Comparison of ENCODE assay signal across 1 cellular context in the genomic region with DNA sequence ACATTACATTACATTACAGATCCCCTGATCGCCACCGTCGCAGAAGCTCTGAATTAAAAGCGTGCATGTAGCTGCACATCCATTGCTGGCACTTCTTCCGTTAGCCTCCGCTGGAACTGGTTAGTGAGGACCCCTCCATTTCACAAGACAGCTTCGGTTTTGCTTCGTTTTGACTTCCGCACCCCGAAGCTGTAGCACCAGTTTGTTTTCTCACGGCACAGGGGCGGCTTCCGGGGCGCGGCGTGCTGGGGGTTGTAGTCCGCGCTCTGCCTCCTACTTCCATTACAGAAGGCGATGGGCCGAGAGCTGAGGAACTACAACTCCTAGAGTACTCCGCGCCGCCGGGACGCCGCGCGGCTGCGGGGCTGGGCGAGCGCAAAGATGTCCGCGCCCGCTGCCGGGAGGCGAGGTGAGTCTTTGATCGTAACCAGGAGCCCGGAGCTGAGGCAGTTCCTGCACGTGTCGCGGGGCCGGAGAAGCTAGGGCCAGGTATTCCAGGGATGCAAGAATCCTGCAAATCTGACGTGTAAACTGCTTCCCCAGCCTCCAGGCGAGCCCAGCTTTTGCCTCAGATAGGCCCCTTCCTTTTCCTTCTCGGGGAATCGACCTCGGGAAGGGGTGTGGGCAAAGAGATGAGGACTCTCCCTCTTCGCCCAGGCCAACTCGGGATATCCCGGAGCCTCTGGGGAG.
TF ChIP-seq lines count a peak whose summit lies in the region.

A gene (plus strand): TSS at position 352 of the 690 bp plus-strand sequence. CDS start 387 bp downstream, outside the sequence.

TF ChIP-seq in HepG2, 621 proteins besides CTCF, POLR2A, EP300 and RAD21 (continued from another document):
- TF ChIP-seq, protein P1, sequence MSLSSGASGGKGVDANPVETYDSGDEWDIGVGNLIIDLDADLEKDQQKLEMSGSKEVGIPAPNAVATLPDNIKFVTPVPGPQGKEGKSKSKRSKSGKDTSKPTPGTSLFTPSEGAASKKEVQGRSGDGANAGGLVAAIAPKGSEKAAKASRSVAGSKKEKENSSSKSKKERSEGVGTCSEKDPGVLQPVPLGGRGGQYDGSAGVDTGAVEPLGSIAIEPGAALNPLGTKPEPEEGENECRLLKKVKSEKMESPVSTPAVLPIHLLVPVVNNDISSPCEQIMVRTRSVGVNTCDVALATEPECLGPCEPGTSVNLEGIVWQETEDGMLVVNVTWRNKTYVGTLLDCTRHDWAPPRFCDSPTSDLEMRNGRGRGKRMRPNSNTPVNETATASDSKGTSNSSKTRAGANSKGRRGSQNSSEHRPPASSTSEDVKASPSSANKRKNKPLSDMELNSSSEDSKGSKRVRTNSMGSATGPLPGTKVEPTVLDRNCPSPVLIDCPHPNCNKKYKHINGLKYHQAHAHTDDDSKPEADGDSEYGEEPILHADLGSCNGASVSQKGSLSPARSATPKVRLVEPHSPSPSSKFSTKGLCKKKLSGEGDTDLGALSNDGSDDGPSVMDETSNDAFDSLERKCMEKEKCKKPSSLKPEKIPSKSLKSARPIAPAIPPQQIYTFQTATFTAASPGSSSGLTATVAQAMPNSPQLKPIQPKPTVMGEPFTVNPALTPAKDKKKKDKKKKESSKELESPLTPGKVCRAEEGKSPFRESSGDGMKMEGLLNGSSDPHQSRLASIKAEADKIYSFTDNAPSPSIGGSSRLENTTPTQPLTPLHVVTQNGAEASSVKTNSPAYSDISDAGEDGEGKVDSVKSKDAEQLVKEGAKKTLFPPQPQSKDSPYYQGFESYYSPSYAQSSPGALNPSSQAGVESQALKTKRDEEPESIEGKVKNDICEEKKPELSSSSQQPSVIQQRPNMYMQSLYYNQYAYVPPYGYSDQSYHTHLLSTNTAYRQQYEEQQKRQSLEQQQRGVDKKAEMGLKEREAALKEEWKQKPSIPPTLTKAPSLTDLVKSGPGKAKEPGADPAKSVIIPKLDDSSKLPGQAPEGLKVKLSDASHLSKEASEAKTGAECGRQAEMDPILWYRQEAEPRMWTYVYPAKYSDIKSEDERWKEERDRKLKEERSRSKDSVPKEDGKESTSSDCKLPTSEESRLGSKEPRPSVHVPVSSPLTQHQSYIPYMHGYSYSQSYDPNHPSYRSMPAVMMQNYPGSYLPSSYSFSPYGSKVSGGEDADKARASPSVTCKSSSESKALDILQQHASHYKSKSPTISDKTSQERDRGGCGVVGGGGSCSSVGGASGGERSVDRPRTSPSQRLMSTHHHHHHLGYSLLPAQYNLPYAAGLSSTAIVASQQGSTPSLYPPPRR (CRISPR knock-in tag; IDR thresholded peaks at IDR 0.05; ENCODE audit: borderline replicate concordance): no peak
- TF ChIP-seq, protein P2, sequence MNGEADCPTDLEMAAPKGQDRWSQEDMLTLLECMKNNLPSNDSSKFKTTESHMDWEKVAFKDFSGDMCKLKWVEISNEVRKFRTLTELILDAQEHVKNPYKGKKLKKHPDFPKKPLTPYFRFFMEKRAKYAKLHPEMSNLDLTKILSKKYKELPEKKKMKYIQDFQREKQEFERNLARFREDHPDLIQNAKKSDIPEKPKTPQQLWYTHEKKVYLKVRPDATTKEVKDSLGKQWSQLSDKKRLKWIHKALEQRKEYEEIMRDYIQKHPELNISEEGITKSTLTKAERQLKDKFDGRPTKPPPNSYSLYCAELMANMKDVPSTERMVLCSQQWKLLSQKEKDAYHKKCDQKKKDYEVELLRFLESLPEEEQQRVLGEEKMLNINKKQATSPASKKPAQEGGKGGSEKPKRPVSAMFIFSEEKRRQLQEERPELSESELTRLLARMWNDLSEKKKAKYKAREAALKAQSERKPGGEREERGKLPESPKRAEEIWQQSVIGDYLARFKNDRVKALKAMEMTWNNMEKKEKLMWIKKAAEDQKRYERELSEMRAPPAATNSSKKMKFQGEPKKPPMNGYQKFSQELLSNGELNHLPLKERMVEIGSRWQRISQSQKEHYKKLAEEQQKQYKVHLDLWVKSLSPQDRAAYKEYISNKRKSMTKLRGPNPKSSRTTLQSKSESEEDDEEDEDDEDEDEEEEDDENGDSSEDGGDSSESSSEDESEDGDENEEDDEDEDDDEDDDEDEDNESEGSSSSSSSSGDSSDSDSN (CRISPR knock-in tag; IDR thresholded peaks at IDR 0.05): peak; percentile 57
- no peak for TF ChIP-seq ARNT (IDR thresholded peaks at IDR 0.05)
- peak; percentile 52 for TF ChIP-seq POGZ (CRISPR knock-in tag; IDR thresholded peaks at IDR 0.05)
- no peak for TF ChIP-seq ZSCAN30 (CRISPR knock-in tag; IDR thresholded peaks at IDR 0.05)
- peak; percentile 93 for TF ChIP-seq SAP130 (CRISPR knock-in tag; IDR thresholded peaks at IDR 0.05; ENCODE audit: low read depth)
- no peak for TF ChIP-seq NR1H2 (CRISPR knock-in tag; IDR thresholded peaks at IDR 0.05; ENCODE audit: borderline replicate concordance, low read depth)
- TF ChIP-seq POLR2G (IDR thresholded peaks at IDR 0.05; ENCODE audit: low read depth, low read length): peak; percentile 83
- no peak for TF ChIP-seq ZNF256 (CRISPR knock-in tag; conservative IDR thresholded peaks at IDR 0.05)
- TF ChIP-seq NONO (IDR thresholded peaks at IDR 0.05): no peak
- peak; percentile 57 for TF ChIP-seq NONO (CRISPR knock-in tag; conservative IDR thresholded peaks at IDR 0.05)
- TF ChIP-seq, protein P3, sequence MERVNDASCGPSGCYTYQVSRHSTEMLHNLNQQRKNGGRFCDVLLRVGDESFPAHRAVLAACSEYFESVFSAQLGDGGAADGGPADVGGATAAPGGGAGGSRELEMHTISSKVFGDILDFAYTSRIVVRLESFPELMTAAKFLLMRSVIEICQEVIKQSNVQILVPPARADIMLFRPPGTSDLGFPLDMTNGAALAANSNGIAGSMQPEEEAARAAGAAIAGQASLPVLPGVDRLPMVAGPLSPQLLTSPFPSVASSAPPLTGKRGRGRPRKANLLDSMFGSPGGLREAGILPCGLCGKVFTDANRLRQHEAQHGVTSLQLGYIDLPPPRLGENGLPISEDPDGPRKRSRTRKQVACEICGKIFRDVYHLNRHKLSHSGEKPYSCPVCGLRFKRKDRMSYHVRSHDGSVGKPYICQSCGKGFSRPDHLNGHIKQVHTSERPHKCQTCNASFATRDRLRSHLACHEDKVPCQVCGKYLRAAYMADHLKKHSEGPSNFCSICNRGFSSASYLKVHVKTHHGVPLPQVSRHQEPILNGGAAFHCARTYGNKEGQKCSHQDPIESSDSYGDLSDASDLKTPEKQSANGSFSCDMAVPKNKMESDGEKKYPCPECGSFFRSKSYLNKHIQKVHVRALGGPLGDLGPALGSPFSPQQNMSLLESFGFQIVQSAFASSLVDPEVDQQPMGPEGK (CRISPR knock-in tag; IDR thresholded peaks at IDR 0.05): peak; percentile 21; the same call in 1 of the 2 replicates
- peak; percentile 93 for TF ChIP-seq GATAD1 (CRISPR knock-in tag; IDR thresholded peaks at IDR 0.05)
- no peak for TF ChIP-seq DNMT3B (CRISPR knock-in tag; conservative IDR thresholded peaks at IDR 0.05)
- peak; percentile 78; the same call in 1 of the 2 replicates for TF ChIP-seq ELF4 (CRISPR knock-in tag; IDR thresholded peaks at IDR 0.05; ENCODE audit: borderline replicate concordance)
- TF ChIP-seq MIER3 (CRISPR knock-in tag; IDR thresholded peaks at IDR 0.05; ENCODE audit: borderline replicate concordance): 0 out of 2 replicates have a peak, but pooled peaks have one; percentile 22
- 0 out of 2 replicates have a peak, but pooled peaks have one; percentile 13 for TF ChIP-seq ZBTB7B (CRISPR knock-in tag; IDR thresholded peaks at IDR 0.05)
- TF ChIP-seq ZKSCAN5 (CRISPR knock-in tag; IDR thresholded peaks at IDR 0.05): no peak
- TF ChIP-seq SOX6 (IDR thresholded peaks at IDR 0.05): no peak
- 0 out of 2 replicates have a peak, but pooled peaks have one; percentile 33 for TF ChIP-seq SOX6 (CRISPR knock-in tag; IDR thresholded peaks at IDR 0.05)
- no peak for TF ChIP-seq ZNF3 (CRISPR knock-in tag; IDR thresholded peaks at IDR 0.05)
- no peak for TF ChIP-seq SMC3 (IDR thresholded peaks at IDR 0.05; ENCODE audit: low read length)
- TF ChIP-seq, protein P4, sequence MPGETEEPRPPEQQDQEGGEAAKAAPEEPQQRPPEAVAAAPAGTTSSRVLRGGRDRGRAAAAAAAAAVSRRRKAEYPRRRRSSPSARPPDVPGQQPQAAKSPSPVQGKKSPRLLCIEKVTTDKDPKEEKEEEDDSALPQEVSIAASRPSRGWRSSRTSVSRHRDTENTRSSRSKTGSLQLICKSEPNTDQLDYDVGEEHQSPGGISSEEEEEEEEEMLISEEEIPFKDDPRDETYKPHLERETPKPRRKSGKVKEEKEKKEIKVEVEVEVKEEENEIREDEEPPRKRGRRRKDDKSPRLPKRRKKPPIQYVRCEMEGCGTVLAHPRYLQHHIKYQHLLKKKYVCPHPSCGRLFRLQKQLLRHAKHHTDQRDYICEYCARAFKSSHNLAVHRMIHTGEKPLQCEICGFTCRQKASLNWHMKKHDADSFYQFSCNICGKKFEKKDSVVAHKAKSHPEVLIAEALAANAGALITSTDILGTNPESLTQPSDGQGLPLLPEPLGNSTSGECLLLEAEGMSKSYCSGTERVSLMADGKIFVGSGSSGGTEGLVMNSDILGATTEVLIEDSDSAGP (CRISPR knock-in tag; IDR thresholded peaks at IDR 0.05; ENCODE audit: borderline replicate concordance): peak; percentile 68; the same call in 1 of the 2 replicates
- peak; percentile 79; the same call in 1 of the 2 replicates for TF ChIP-seq DMAP1 (CRISPR knock-in tag; IDR thresholded peaks at IDR 0.05)
- no peak for TF ChIP-seq ZNF746 (CRISPR knock-in tag; IDR thresholded peaks at IDR 0.05)
- TF ChIP-seq FOXK1 (CRISPR knock-in tag; IDR thresholded peaks at IDR 0.05; ENCODE audit: borderline replicate concordance, low read depth): peak; percentile 97
- no peak for TF ChIP-seq SP5 (CRISPR knock-in tag; IDR thresholded peaks at IDR 0.05; ENCODE audit: borderline replicate concordance, low read depth)
